9 cellular contexts compared by ENCODE assay signal in the genomic region with DNA sequence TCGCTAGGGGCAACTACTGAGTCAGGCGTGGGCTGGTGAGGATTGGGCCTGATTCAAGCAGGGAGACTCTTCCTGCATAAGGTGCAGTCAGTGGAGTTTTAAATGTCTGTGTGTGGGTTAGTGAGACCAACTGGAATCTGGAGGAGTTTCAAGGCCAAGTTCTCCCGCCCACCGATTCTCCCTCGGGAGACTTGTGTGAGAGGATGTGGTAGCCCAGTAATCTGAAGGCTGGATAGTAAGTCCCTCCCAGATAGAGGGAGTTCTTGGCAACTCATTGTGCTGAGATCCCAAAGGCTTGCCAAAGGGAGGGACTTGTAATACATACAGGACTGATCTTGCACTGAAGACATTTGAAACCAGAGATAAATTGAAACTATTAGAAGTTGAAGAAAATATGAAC. TPM values are rescaled to one million over a fixed set of nuclear protein-coding genes. Genes with fewer than 3 reads are reported as not detected.
DNase-seq lines count a peak whose midpoint lies in the region; ATAC-seq and TF ChIP-seq lines count a peak whose summit lies in the region.
"Had no signal": no experiment of that assay in that cellular context is flagged by ENCODE, and none has a peak within 500 bp of the region (broad histone marks: within the 10 kb centered on the region; RNA-seq: fewer than 3 reads in every experiment).

No MANE protein-coding gene starts in this region.

- no peaks in the 10 kb centered on the region for H3K9me3 Mint-ChIP-seq in HFFc6
- no peaks in the 10 kb centered on the region for H3K9me3 Mint-ChIP-seq in stimulated activated memory B cell treated with anti-CD40 and anti-IgM and Interleukin-4, amounts not matched to agents 10 μg/mL and 1 μg/mL and 100 μg/mL, for 72 hours

- ATAC-seq in left lobe of liver (peak; percentile 36), GM21737 (IDR thresholded peaks at IDR 0.05; ENCODE audit: unreplicated experiment) (no peak)
- ATAC-seq in stimulated activated memory B cell treated with anti-CD40 and anti-IgM and Interleukin-4, amounts not matched to agents 10 μg/mL and 1 μg/mL and 100 μg/mL, for 72 hours, result no peak
- ATAC-seq: gastrocnemius medialis had no signal

- TF ChIP-seq CTCF in HFFc6 (IDR thresholded peaks at IDR 0.05), result no peak

- no peak overlapping the region for H3K27ac Mint-ChIP-seq in HFFc6
- no peak overlapping the region for H3K27ac Mint-ChIP-seq in stimulated activated memory B cell treated with anti-CD40 and anti-IgM and Interleukin-4, amounts not matched to agents 10 μg/mL and 1 μg/mL and 100 μg/mL, for 72 hours

- no peak overlapping the region for H3K4me3 Mint-ChIP-seq in HFFc6
- no peak overlapping the region for H3K4me3 Mint-ChIP-seq in stimulated activated memory B cell treated with anti-CD40 and anti-IgM and Interleukin-4, amounts not matched to agents 10 μg/mL and 1 μg/mL and 100 μg/mL, for 72 hours

- H3K4me1 Mint-ChIP-seq in HFFc6 (ENCODE audit: low read depth), result peaks cover 11% of the 10 kb centered on the region
- peaks cover 10% of the 10 kb centered on the region for H3K4me1 Mint-ChIP-seq in stimulated activated memory B cell treated with anti-CD40 and anti-IgM and Interleukin-4, amounts not matched to agents 10 μg/mL and 1 μg/mL and 100 μg/mL, for 72 hours

- H3K27me3 Mint-ChIP-seq in HFFc6 (ENCODE audit: insufficient read depth), result peaks cover 2% of the 10 kb centered on the region
- no peaks in the 10 kb centered on the region for H3K27me3 Mint-ChIP-seq in stimulated activated memory B cell treated with anti-CD40 and anti-IgM and Interleukin-4, amounts not matched to agents 10 μg/mL and 1 μg/mL and 100 μg/mL, for 72 hours

- DNase-seq in GM03348 (ENCODE audit: low spot score), result peak; percentile 92
- peak; percentile 17 for DNase-seq in HFFc6
- peak; percentile 95 for DNase-seq in RPMI7951 (ENCODE audit: low read depth)
- no peak for DNase-seq in left lobe of liver (ENCODE audit: low spot score)
- no peak for DNase-seq in islet precursor cell
- no peak for DNase-seq in NCI-H345 treated with DMSO at 0.1 percent for 48 hours (lab: John Stamatoyannopoulos, UW; ENCODE audit: unreplicated experiment)

- no peaks in the 10 kb centered on the region for H3K36me3 Mint-ChIP-seq in HFFc6 (ENCODE audit: low read depth)
- H3K36me3 Mint-ChIP-seq in stimulated activated memory B cell treated with anti-CD40 and anti-IgM and Interleukin-4, amounts not matched to agents 10 μg/mL and 1 μg/mL and 100 μg/mL, for 72 hours, result no peaks in the 10 kb centered on the region

RNA-seq across cellular contexts. Expression of gene WDR36, which starts 51.8 kb away (rescaled TPM):
- 10 to 100 TPM; 26.9 to 30.5 (median 28.6) TPM for total RNA-seq in HFFc6 (2021; fragmentation: NEBNext Ultra II Directional; extraction: Animal tissue kit (Norgen Biotek cat#: 25700))
- total RNA-seq in RPMI7951 (2014; rRNA removed; shearing (Covaris generic)), result 27.4 and 32.8 TPM in 2 replicates
- total RNA-seq in left lobe of liver, result 12.1 TPM

Comparison
In these comparisons a context has a peak if more than half of its experiments do, and no peak if none do; other contexts are left out.
1. DNase-seq: peak in GM03348 (single experiment), HFFc6 (single experiment) and RPMI7951 (single experiment); none in left lobe of liver (single experiment), islet precursor cell (single experiment) and NCI-H345 treated with DMSO at 0.1 percent for 48 hours (single experiment).